ENCODE assay signal across 24 cellular contexts in the genomic region with DNA sequence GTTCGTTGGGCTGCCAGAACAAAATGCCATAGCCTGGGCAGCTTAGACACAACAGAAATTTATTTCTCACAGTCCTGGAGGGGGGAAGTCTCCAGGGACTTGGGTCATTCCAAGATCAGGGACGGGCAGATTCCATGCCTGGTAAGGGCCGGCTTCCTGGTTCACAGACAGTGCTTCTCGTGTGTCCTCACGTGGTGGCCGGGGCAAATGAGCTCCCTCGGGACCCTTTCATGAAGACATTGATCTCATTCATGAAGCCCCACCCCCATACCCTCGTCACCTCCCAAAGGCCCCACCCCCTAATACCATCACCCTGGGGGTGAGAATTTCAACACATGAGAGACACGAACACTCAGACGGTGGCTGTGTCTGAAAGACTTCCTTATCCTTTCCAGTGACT. TPM values are rescaled to one million over a fixed set of nuclear protein-coding genes. Genes with fewer than 3 reads are reported as not detected.
A peak's percentile ranks its signal among the peaks of the same experiment; 100 is the strongest.
DNase-seq lines count a peak whose midpoint lies in the region; ATAC-seq and TF ChIP-seq lines count a peak whose summit lies in the region.
"Had no signal": no experiment of that assay in that cellular context is flagged by ENCODE, and none has a peak within 500 bp of the region (broad histone marks: within the 10 kb centered on the region; RNA-seq: fewer than 3 reads in every experiment).

No MANE protein-coding gene starts in this region.

- H3K27ac ChIP-seq in fibroblast of lung (ENCODE audit: insufficient read depth, low read length) (no peak overlapping the region), thoracic aorta (no peak overlapping the region)
- H3K27ac ChIP-seq: 22Rv1, ascending aorta, hepatocyte, neutrophil had no signal

- in situ Hi-C loops in KBM-7 (cut with MboI; ENCODE audit: low pct_unique_long_range_greater_than_20kb, low sequenced_read_pairs): loop anchor here (10.0 kb wide), 1 partner anchor 87 kb away; no protein-coding TSS in a partner anchor

- ATAC-seq in thoracic aorta (ENCODE audit: insufficient number of reproducible peaks, low FRiP score, low read depth): peak; percentile 45
- ATAC-seq in GM19324 (IDR thresholded peaks at IDR 0.05; ENCODE audit: low FRiP score, unreplicated experiment): no peak
- ATAC-seq: activated CD8-positive, alpha-beta memory T cell treated with anti-CD3 and anti-CD28 coated beads, Interleukin-2, amount 10 ng/mL, durations not matched to agents 7 days and 5 days; activated naive CD4-positive, alpha-beta T cell treated with anti-CD3 and anti-CD28 coated beads, Interleukin-2, amount 50 U/mL, for 72 hours; effector memory CD8-positive, alpha-beta T cell; mucosa of descending colon; stimulated activated naive CD8-positive, alpha-beta T cell treated with anti-CD3 and anti-CD28 coated beads, Interleukin-15, amount 100 ng/mL, for 72 hours had no signal

- TF ChIP-seq CTCF in fibroblast of lung (conservative IDR thresholded peaks at IDR 0.05 in 1 of 2, IDR thresholded peaks at IDR 0.05 in 1 of 2; ENCODE audit: low read depth in 1 of 2, low read length in 2 of 2) (no peak), thoracic aorta (IDR thresholded peaks at IDR 0.05) (no peak)

- no peak overlapping the region for H2AFZ ChIP-seq in fibroblast of lung (ENCODE audit: low read length)
- H2AFZ ChIP-seq: hepatocyte had no signal

- H3K9me3 ChIP-seq in fibroblast of lung (ENCODE audit: control insufficient read depth, insufficient read depth, low read depth, low read length): no peaks in the 10 kb centered on the region
- no peaks in the 10 kb centered on the region for H3K9me3 ChIP-seq in thoracic aorta
- H3K9me3 ChIP-seq: ascending aorta, mucosa of descending colon, neutrophil had no signal

- H3K4me3 ChIP-seq in fibroblast of lung (replicated peaks in 1 of 4; ENCODE audit: control extremely low read depth in 1 of 4, insufficient read depth in 1 of 4, low read depth in 3 of 4, low read length in 4 of 4) (no peak overlapping the region), thoracic aorta (no peak overlapping the region)
- H3K4me3 ChIP-seq: ascending aorta, hepatocyte, mucosa of descending colon, smooth muscle cell had no signal

- DNase-seq in NCI-H1436 (lab: John Stamatoyannopoulos, UW) (peak; percentile 55), NCI-H1436 treated with DMSO at 0.1 percent for 48 hours (lab: John Stamatoyannopoulos, UW) (no peak), SK-N-DZ (ENCODE audit: low spot score) (peak; percentile 29), fibroblast of lung (ENCODE audit: low read depth in 2 of 2) (no peak), thoracic aorta (ENCODE audit: low spot score) (no peak), KBM-7 (no peak), NCI-H1105 (lab: John Stamatoyannopoulos, UW) (no peak)
- DNase-seq: activated CD4-positive, alpha-beta T cell treated with anti-CD3 and anti-CD28 coated beads for 4 hours; activated CD8-positive, alpha-beta memory T cell treated with anti-CD3 and anti-CD28 coated beads, Interleukin-2, amount 10 ng/mL, durations not matched to agents 7 days and 5 days; effector memory CD8-positive, alpha-beta T cell; MM.1S; mucosa of descending colon; NCI-H1930; NCI-H446; NK-92 treated with Interleukin-12 subunit alpha and Interleukin-12 subunit beta, amount 100 ng/mL, for 24 hours; stimulated activated CD4-positive, alpha-beta T cell treated with anti-CD3 and anti-CD28 coated beads, Interleukin-2, amount 100 ng/mL, for 48 hours; stimulated activated naive CD8-positive, alpha-beta T cell treated with anti-CD3 and anti-CD28 coated beads, Interleukin-15, amount 100 ng/mL, for 72 hours had no signal

- no peaks in the 10 kb centered on the region for H3K27me3 ChIP-seq in fibroblast of lung (ENCODE audit: control insufficient read depth, insufficient read depth, low read length)
- no peaks in the 10 kb centered on the region for H3K27me3 ChIP-seq in thoracic aorta (replicated peaks; ENCODE audit: insufficient read depth)
- H3K27me3 ChIP-seq: ascending aorta, hepatocyte, neutrophil had no signal

- no peaks in the 10 kb centered on the region for H3K36me3 ChIP-seq in fibroblast of lung (ENCODE audit: control insufficient read depth, insufficient read depth, low read length)
- no peaks in the 10 kb centered on the region for H3K36me3 ChIP-seq in thoracic aorta
- H3K36me3 ChIP-seq: ascending aorta, neutrophil had no signal

- no peak overlapping the region for H3K4me2 ChIP-seq in fibroblast of lung (ENCODE audit: extremely low read depth, insufficient read depth, low read length)
- H3K4me2 ChIP-seq: hepatocyte, smooth muscle cell had no signal

- H4K20me1 ChIP-seq in fibroblast of lung (ENCODE audit: control insufficient read depth, extremely low read depth, insufficient read depth, low read length): no peaks in the 10 kb centered on the region

- no peaks in the 10 kb centered on the region for H3K4me1 ChIP-seq in fibroblast of lung (ENCODE audit: control insufficient read depth, extremely low read depth, insufficient read depth, low read length)
- H3K4me1 ChIP-seq in thoracic aorta (ENCODE audit: control insufficient read depth in 1 of 2, low read depth in 2 of 2): no peaks in the 10 kb centered on the region
- H3K4me1 ChIP-seq: ascending aorta had no signal

- H3K9ac ChIP-seq in fibroblast of lung (ENCODE audit: insufficient read depth, low read length): peak overlapping the region; percentile 2

- H3K79me2 ChIP-seq in fibroblast of lung (ENCODE audit: control insufficient read depth, insufficient read depth, low read length): no peaks in the 10 kb centered on the region
- H3K79me2 ChIP-seq: hepatocyte had no signal

RNA-seq across cellular contexts. Expression of a gene that starts 51.5 kb away (rescaled TPM):
- polyA plus RNA-seq in SK-N-DZ (2014; cell fraction: cytosol; rRNA removed): 59.5 and 63.2 TPM in 2 replicates
- polyA plus RNA-seq in SK-N-DZ (2014; cell fraction: nucleus; rRNA removed): 28.3 and 44.8 TPM in 2 replicates
- total RNA-seq in fibroblast of lung (22.3 and 58.0 TPM in 2 replicates), thoracic aorta (10 to 100 TPM; 23.7 to 33.0 TPM)
- polyA plus RNA-seq in fibroblast of lung: 50.7 and 141 TPM in 2 replicates
- polyA plus RNA-seq in fibroblast of lung (2012): 52.2 and 154 TPM in 2 replicates
- polyA minus RNA-seq in fibroblast of lung (ENCODE audit: low replicate concordance): 41.2 and 134 TPM in 2 replicates

Comparison
In these comparisons a context has a peak if more than half of its experiments do, and no peak if none do; other contexts are left out.
1. DNase-seq: peak in NCI-H1436 (single experiment) and SK-N-DZ (single experiment); none in NCI-H1436 treated with DMSO at 0.1 percent for 48 hours (single experiment), fibroblast of lung (0 of 2), thoracic aorta (single experiment), KBM-7 (single experiment) and NCI-H1105 (single experiment).